8 cellular contexts compared by ENCODE assay signal in genomic region chr2:127885780-127886592, GRCh38. TPM values are rescaled to one million over a fixed set of nuclear protein-coding genes. Genes with fewer than 3 reads are reported as not detected.
A peak's percentile ranks its signal among the peaks of the same experiment; 100 is the strongest.
DNase-seq lines count a peak whose midpoint lies in the region; ATAC-seq, FAIRE-seq and TF ChIP-seq lines count a peak whose summit lies in the region.
"Not testable (repeated sequence)": the region's sequence is repeated elsewhere in the genome, so short reads cannot be mapped to it uniquely, and the experiment has no call there.

Gene AMMECR1L (minus strand): TSS chr2:127885956. CDS start chr2:127874234, 11,722 bp downstream.

- peak within 1 kb of the TSS; percentile 87 for H3K4me3 Mint-ChIP-seq in mesothelial cell of epicardium

- FAIRE-seq in RCC 7860 (lab: Jason Lieb, UNC) = peak; percentile 92

- ATAC-seq in GM21390 (IDR thresholded peaks at IDR 0.05; ENCODE audit: unreplicated experiment) = peak; percentile 91

- H3K27ac Mint-ChIP-seq in mesothelial cell of epicardium = peak within 1 kb of the TSS; percentile 92

- not testable (repeated sequence) for TF ChIP-seq CTCF in epithelial cell of esophagus (IDR thresholded peaks at IDR 0.05; ENCODE audit: insufficient read depth, low read depth, low read length, missing control alignments); mesothelial cell of epicardium (IDR thresholded peaks at IDR 0.05; ENCODE audit: unreplicated experiment)

- not testable (repeated sequence) for H3K27me3 Mint-ChIP-seq in mesothelial cell of epicardium (ENCODE audit: low read depth)

- H3K4me3 ChIP-seq in epithelial cell of esophagus (ENCODE audit: low read length) = peak within 1 kb of the TSS; percentile 48

- DNase-seq in COR-L47 (lab: John Stamatoyannopoulos, UW) (peak; percentile 20), HS-5 (ENCODE audit: low read depth) (peak; percentile 34), RCC 7860 (ENCODE audit: low spot score) (peak; percentile 33), epithelial cell of esophagus (ENCODE audit: low read depth) (peak; percentile 66), mesothelial cell of epicardium (ENCODE audit: low spot score in 2 of 2, unreplicated experiment in 2 of 2) (peak; percentile 37 to 77)
- peak; percentile 78 for DNase-seq in activated T-cell treated with anti-CD3 and anti-CD28 coated beads, Interleukin-2, amount 50 U/mL, for 1 hour
- peak; percentile 57 for DNase-seq in stimulated activated CD8-positive, alpha-beta memory T cell treated with anti-CD3 and anti-CD28 coated beads, Interleukin-12 subunit alpha, Interleukin-12 subunit beta, amount 100 ng/mL, for 4 hours (ENCODE audit: low read depth)

- not testable (repeated sequence) for H3K9me3 Mint-ChIP-seq in mesothelial cell of epicardium

- H3K4me1 Mint-ChIP-seq in mesothelial cell of epicardium = peaks cover 28% of the 10 kb centered on the region

- not testable (repeated sequence) for H3K36me3 Mint-ChIP-seq in mesothelial cell of epicardium

RNA-seq across cellular contexts. Expression of gene AMMECR1L, which starts in this region (rescaled TPM):
- 23.1 to 24.6 TPM (median 24.1 TPM) in 3 replicates for total RNA-seq in mesothelial cell of epicardium

Comparison
In these comparisons a context has a peak if more than half of its experiments do, and no peak if none do; other contexts are left out.
1. Peak in every context shown above with its lines: DNase-seq, ATAC-seq and H3K4me3 ChIP-seq.
2. DNase-seq: peak in every context shown above with its lines; median percentile 78 in activated T-cell treated with anti-CD3 and anti-CD28 coated beads, Interleukin-2, amount 50 U/mL, for 1 hour; 66 in epithelial cell of esophagus; 57 in mesothelial cell of epicardium; 57 in stimulated activated CD8-positive, alpha-beta memory T cell treated with anti-CD3 and anti-CD28 coated beads, Interleukin-12 subunit alpha, Interleukin-12 subunit beta, amount 100 ng/mL, for 4 hours; 34 in HS-5; 33 in RCC 7860; 20 in COR-L47.